Comparison of ENCODE assay signal across 11 cellular contexts in the genomic region with DNA sequence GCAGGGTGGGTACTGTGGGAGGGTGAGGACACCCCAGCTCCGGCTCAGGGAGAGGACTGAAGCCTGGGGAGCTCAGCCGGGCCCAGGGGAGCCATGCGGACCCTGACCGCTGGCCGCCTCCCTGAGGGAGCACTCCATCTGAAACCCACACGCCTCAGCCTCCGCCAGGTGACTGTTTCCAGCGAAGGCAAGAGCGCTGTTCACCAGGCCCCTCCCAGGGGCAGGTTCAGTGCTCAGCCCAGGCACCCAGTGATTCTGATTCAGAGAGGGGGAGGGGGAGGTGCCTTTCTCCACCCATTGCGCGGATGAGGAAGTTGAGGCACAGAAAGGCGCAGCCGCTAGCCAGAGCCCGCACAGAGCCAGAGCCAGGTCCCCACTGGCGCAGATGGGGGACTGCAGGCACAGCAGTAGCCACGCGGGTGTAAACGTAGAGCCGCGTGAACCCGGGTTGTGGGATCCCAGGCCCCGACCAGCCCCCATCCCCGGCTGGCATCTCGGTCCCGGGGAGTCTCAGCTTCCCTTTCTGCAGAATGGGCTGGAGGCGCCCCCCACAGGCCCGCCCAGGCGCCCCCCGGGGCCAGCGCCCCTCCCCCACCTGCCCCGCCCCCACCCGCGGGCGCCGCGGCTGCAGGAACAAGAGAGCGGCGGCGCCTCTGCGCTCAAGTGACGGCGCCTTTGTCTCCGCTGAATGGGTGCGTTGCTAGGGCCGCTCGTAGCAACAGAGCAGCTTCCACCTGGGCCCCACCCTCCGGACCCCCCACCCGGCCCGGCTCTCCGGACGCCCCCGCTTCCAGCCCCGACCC. TPM values are rescaled to one million over a fixed set of nuclear protein-coding genes. Genes with fewer than 3 reads are reported as not detected.
DNase-seq lines count a peak whose midpoint lies in the region; ATAC-seq and TF ChIP-seq lines count a peak whose summit lies in the region.
"Had no signal": no experiment of that assay in that cellular context is flagged by ENCODE, and none has a peak within 500 bp of the region (broad histone marks: within the 10 kb centered on the region; RNA-seq: fewer than 3 reads in every experiment).

No MANE protein-coding gene starts in this region.

- H3K4me1 ChIP-seq in suprapubic skin: peaks cover 10% of the 10 kb centered on the region

- POLR2A ChIA-PET in activated CD8-positive, alpha-beta T cell treated with anti-CD3 and anti-CD28 coated beads for 36 hours (lab: Charles Lee): no interaction called here
- POLR2A ChIA-PET in activated CD8-positive, alpha-beta T cell treated with anti-CD3 and anti-CD28 coated beads, Interleukin-2, amount 10 ng/mL, durations not matched to agents 7 days and 5 days (lab: Charles Lee): no interaction called here

- H3K27ac ChIP-seq in suprapubic skin: no peak overlapping the region
- H3K27ac ChIP-seq: C4-2B had no signal

- H3K27me3 ChIP-seq in suprapubic skin: peaks cover 77% of the 10 kb centered on the region

- H3K27ac Mint-ChIP-seq in activated CD8-positive, alpha-beta T cell treated with anti-CD3 and anti-CD28 coated beads for 36 hours: no peak overlapping the region
- no peak overlapping the region for H3K27ac Mint-ChIP-seq in activated CD8-positive, alpha-beta T cell treated with anti-CD3 and anti-CD28 coated beads, Interleukin-2, amount 10 ng/mL, durations not matched to agents 7 days and 5 days
- no peak overlapping the region for H3K27ac Mint-ChIP-seq in glutamatergic neuron (ENCODE audit: unreplicated experiment)
- H3K27ac Mint-ChIP-seq: activated T-helper 17 cell treated with anti-CD3 and anti-CD28 coated beads, Interleukin-2, amount 50 U/mL, for 72 hours had no signal

- H3K27me3 Mint-ChIP-seq in activated CD8-positive, alpha-beta T cell treated with anti-CD3 and anti-CD28 coated beads for 36 hours: peaks cover 19% of the 10 kb centered on the region
- H3K27me3 Mint-ChIP-seq in activated CD8-positive, alpha-beta T cell treated with anti-CD3 and anti-CD28 coated beads, Interleukin-2, amount 10 ng/mL, durations not matched to agents 7 days and 5 days (ENCODE audit: low read depth): peaks cover 9% of the 10 kb centered on the region
- H3K27me3 Mint-ChIP-seq in glutamatergic neuron (ENCODE audit: unreplicated experiment): peaks cover 9% of the 10 kb centered on the region

- no peak for TF ChIP-seq EP300 in suprapubic skin (IDR thresholded peaks at IDR 0.05)

- no peaks in the 10 kb centered on the region for H3K36me3 Mint-ChIP-seq in activated CD8-positive, alpha-beta T cell treated with anti-CD3 and anti-CD28 coated beads for 36 hours (ENCODE audit: low read depth)
- no peaks in the 10 kb centered on the region for H3K36me3 Mint-ChIP-seq in activated CD8-positive, alpha-beta T cell treated with anti-CD3 and anti-CD28 coated beads, Interleukin-2, amount 10 ng/mL, durations not matched to agents 7 days and 5 days (ENCODE audit: low read depth)
- no peaks in the 10 kb centered on the region for H3K36me3 Mint-ChIP-seq in glutamatergic neuron (ENCODE audit: unreplicated experiment)

- H3K9me3 Mint-ChIP-seq in activated CD8-positive, alpha-beta T cell treated with anti-CD3 and anti-CD28 coated beads for 36 hours: no peaks in the 10 kb centered on the region
- H3K9me3 Mint-ChIP-seq in activated CD8-positive, alpha-beta T cell treated with anti-CD3 and anti-CD28 coated beads, Interleukin-2, amount 10 ng/mL, durations not matched to agents 7 days and 5 days (ENCODE audit: insufficient read depth): no peaks in the 10 kb centered on the region
- peaks cover 2% of the 10 kb centered on the region for H3K9me3 Mint-ChIP-seq in glutamatergic neuron (ENCODE audit: unreplicated experiment)
- H3K9me3 Mint-ChIP-seq: activated T-helper 17 cell treated with anti-CD3 and anti-CD28 coated beads, Interleukin-2, amount 50 U/mL, for 72 hours had no signal

- no peaks in the 10 kb centered on the region for H3K9me3 ChIP-seq in suprapubic skin

- H3K4me3 ChIP-seq in suprapubic skin: peak overlapping the region; percentile 31

- no peak for TF ChIP-seq CTCF in activated CD8-positive, alpha-beta T cell treated with anti-CD3 and anti-CD28 coated beads for 36 hours (IDR thresholded peaks at IDR 0.05)
- TF ChIP-seq CTCF in glutamatergic neuron (IDR thresholded peaks at IDR 0.05; ENCODE audit: partially characterized antibody, unreplicated experiment) (peak; percentile 20), suprapubic skin (IDR thresholded peaks at IDR 0.05) (no peak)

- no peak for TF ChIP-seq POLR2A in suprapubic skin (IDR thresholded peaks at IDR 0.05)

- no peak overlapping the region for H3K4me3 Mint-ChIP-seq in activated CD8-positive, alpha-beta T cell treated with anti-CD3 and anti-CD28 coated beads for 36 hours
- no peak overlapping the region for H3K4me3 Mint-ChIP-seq in activated CD8-positive, alpha-beta T cell treated with anti-CD3 and anti-CD28 coated beads, Interleukin-2, amount 10 ng/mL, durations not matched to agents 7 days and 5 days
- H3K4me3 Mint-ChIP-seq in glutamatergic neuron (ENCODE audit: unreplicated experiment): no peak overlapping the region
- H3K4me3 Mint-ChIP-seq: activated T-helper 17 cell treated with anti-CD3 and anti-CD28 coated beads, Interleukin-2, amount 50 U/mL, for 72 hours had no signal

- CTCF ChIA-PET in activated CD8-positive, alpha-beta T cell treated with anti-CD3 and anti-CD28 coated beads for 36 hours (lab: Charles Lee): no interaction called here
- CTCF ChIA-PET in activated CD8-positive, alpha-beta T cell treated with anti-CD3 and anti-CD28 coated beads, Interleukin-2, amount 10 ng/mL, durations not matched to agents 7 days and 5 days (lab: Charles Lee): no interaction called here

- intact Hi-C loops in activated CD8-positive, alpha-beta T cell treated with anti-CD3 and anti-CD28 coated beads for 36 hours (cut with micrococcal nuclease): no loop called here

- no peaks in the 10 kb centered on the region for H3K4me1 Mint-ChIP-seq in activated CD8-positive, alpha-beta T cell treated with anti-CD3 and anti-CD28 coated beads for 36 hours (ENCODE audit: low read depth)
- H3K4me1 Mint-ChIP-seq in activated CD8-positive, alpha-beta T cell treated with anti-CD3 and anti-CD28 coated beads, Interleukin-2, amount 10 ng/mL, durations not matched to agents 7 days and 5 days (ENCODE audit: low read depth): no peaks in the 10 kb centered on the region
- peaks cover 2% of the 10 kb centered on the region for H3K4me1 Mint-ChIP-seq in glutamatergic neuron (ENCODE audit: low read depth, unreplicated experiment)
- H3K4me1 Mint-ChIP-seq: activated T-helper 17 cell treated with anti-CD3 and anti-CD28 coated beads, Interleukin-2, amount 50 U/mL, for 72 hours had no signal

- H3K36me3 ChIP-seq in suprapubic skin: no peaks in the 10 kb centered on the region

- WGBS in suprapubic skin: 45% methylated on average over 5 of the region's 53 CpGs

- peak; percentile 8 for DNase-seq in activated CD8-positive, alpha-beta T cell treated with anti-CD3 and anti-CD28 coated beads for 36 hours
- DNase-seq in activated CD8-positive, alpha-beta T cell treated with anti-CD3 and anti-CD28 coated beads, Interleukin-2, amount 10 ng/mL, durations not matched to agents 7 days and 5 days: no peak
- DNase-seq in NCI-H2196 treated with DMSO at 0.1 percent for 48 hours (lab: John Stamatoyannopoulos, UW; ENCODE audit: unreplicated experiment) (peak; percentile 37), glutamatergic neuron (no peak), suprapubic skin (ENCODE audit: low spot score in 2 of 2) (no peak), 8988T (no peak)
- DNase-seq: T-helper 1 cell had no signal

- peak; percentile 51 for ATAC-seq in activated CD8-positive, alpha-beta T cell treated with anti-CD3 and anti-CD28 coated beads for 36 hours
- ATAC-seq in activated CD8-positive, alpha-beta T cell treated with anti-CD3 and anti-CD28 coated beads, Interleukin-2, amount 10 ng/mL, durations not matched to agents 7 days and 5 days: no peak
- ATAC-seq in GM21786 (IDR thresholded peaks at IDR 0.05; ENCODE audit: unreplicated experiment) (no peak), GM21717 (IDR thresholded peaks at IDR 0.05; ENCODE audit: unreplicated experiment) (no peak)
- ATAC-seq: activated T-helper 17 cell treated with anti-CD3 and anti-CD28 coated beads, Interleukin-2, amount 50 U/mL, for 72 hours had no signal

RNA-seq across cellular contexts. Expression of gene ADGRD2, which starts 27.2 kb away (rescaled TPM):
- not detected for total RNA-seq in activated CD8-positive, alpha-beta T cell treated with anti-CD3 and anti-CD28 coated beads for 36 hours
- total RNA-seq in activated CD8-positive, alpha-beta T cell treated with anti-CD3 and anti-CD28 coated beads, Interleukin-2, amount 10 ng/mL, durations not matched to agents 7 days and 5 days: not detected
- total RNA-seq in glutamatergic neuron (ENCODE audit: unreplicated experiment) (not detected), suprapubic skin (1 to 10 TPM in 1 of 4 donors, under 1 TPM in 1, not detected in 2; 0.31 to 7.7 TPM)
- total RNA-seq: activated T-helper 17 cell treated with anti-CD3 and anti-CD28 coated beads, Interleukin-2, amount 50 U/mL, for 72 hours had no signal

RNA-seq across cellular contexts. Expression of gene NR5A1, which starts 29.8 kb away (rescaled TPM):
- total RNA-seq in activated CD8-positive, alpha-beta T cell treated with anti-CD3 and anti-CD28 coated beads for 36 hours: not detected
- total RNA-seq in activated CD8-positive, alpha-beta T cell treated with anti-CD3 and anti-CD28 coated beads, Interleukin-2, amount 10 ng/mL, durations not matched to agents 7 days and 5 days: not detected
- total RNA-seq in glutamatergic neuron (ENCODE audit: unreplicated experiment) (not detected), suprapubic skin (not detected)
- total RNA-seq: activated T-helper 17 cell treated with anti-CD3 and anti-CD28 coated beads, Interleukin-2, amount 50 U/mL, for 72 hours had no signal

Comparison
In these comparisons a context has a peak if more than half of its experiments do, and no peak if none do; other contexts are left out.
1. DNase-seq: peak in activated CD8-positive, alpha-beta T cell treated with anti-CD3 and anti-CD28 coated beads for 36 hours (single experiment) and NCI-H2196 treated with DMSO at 0.1 percent for 48 hours (single experiment); none in activated CD8-positive, alpha-beta T cell treated with anti-CD3 and anti-CD28 coated beads, Interleukin-2, amount 10 ng/mL, durations not matched to agents 7 days and 5 days (single experiment), glutamatergic neuron (single experiment), suprapubic skin (0 of 2) and 8988T (single experiment).